Comparison of ENCODE assay signal across 7 cellular contexts in the genomic region with DNA sequence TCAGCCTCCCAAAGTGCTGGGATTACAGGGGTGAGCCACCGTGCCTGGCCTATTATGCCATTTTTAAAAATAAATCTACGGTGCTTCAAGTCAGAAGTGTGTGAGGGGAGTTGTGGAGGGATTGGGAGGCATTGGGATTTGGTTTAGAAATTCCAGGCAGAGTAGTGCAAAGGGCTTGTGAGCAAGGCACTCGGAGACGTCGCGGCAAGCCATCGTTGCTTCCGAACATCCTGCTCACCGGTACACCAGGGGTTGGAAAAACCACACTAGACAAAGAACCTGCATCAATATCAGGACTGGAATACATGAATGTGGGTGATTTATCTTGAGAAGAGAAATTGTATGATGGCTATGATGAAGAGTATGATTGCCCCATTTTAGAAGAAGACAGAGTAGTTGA.
"Had no signal": no experiment of that assay in that cellular context is flagged by ENCODE, and none has a peak within 500 bp of the region (broad histone marks: within the 10 kb centered on the region; RNA-seq: fewer than 3 reads in every experiment).

No MANE protein-coding gene starts in this region.

- H3K4me3 ChIP-seq: K562 had no signal

- H3K4me3 Mint-ChIP-seq: IgD-negative memory B cell had no signal

- H3K27ac Mint-ChIP-seq: IgD-negative memory B cell had no signal

- ATAC-seq: HepG2, K562 had no signal

- H3K4me1 Mint-ChIP-seq: IgD-negative memory B cell had no signal

- H3K27ac ChIP-seq: HL-60 had no signal

- H3K36me3 Mint-ChIP-seq: IgD-negative memory B cell had no signal

- DNase-seq: IMR-90, KBM-7, KG1 had no signal
